Comparison of ENCODE assay signal across 10 cellular contexts in genomic region chr20:41173791-41174341, GRCh38. TPM values are rescaled to one million over a fixed set of nuclear protein-coding genes. Genes with fewer than 3 reads are reported as not detected.
DNase-seq lines count a peak whose midpoint lies in the region; ATAC-seq, FAIRE-seq and TF ChIP-seq lines count a peak whose summit lies in the region.
"Had no signal": no experiment of that assay in that cellular context is flagged by ENCODE, and none has a peak within 500 bp of the region (broad histone marks: within the 10 kb centered on the region; RNA-seq: fewer than 3 reads in every experiment).

No MANE protein-coding gene starts in this region.

- no peak overlapping the region for H3K9ac ChIP-seq in kidney (ENCODE audit: low read length in 2 of 2)

- H3K36me3 Mint-ChIP-seq in activated T-cell treated with anti-CD3 and anti-CD28 coated beads, Interleukin-2, amount 50 U/mL, for 4 hours (ENCODE audit: insufficient read depth): peaks cover 33% of the 10 kb centered on the region

- no peak for TF ChIP-seq CTCF in kidney (IDR thresholded peaks at IDR 0.05; ENCODE audit: borderline replicate concordance, extremely low read depth, insufficient read depth)

- peaks cover 12% of the 10 kb centered on the region for H3K4me1 Mint-ChIP-seq in activated T-cell treated with anti-CD3 and anti-CD28 coated beads, Interleukin-2, amount 50 U/mL, for 4 hours (ENCODE audit: low read depth)

- H3K36me3 ChIP-seq in kidney (ENCODE audit: control insufficient read depth in 1 of 2, insufficient read depth in 2 of 2, low read length in 2 of 2): peaks cover 28 to 30% of the 10 kb centered on the region in 2 donors

- H3K27ac ChIP-seq in kidney (ENCODE audit: low read depth in 2 of 2, low read length in 2 of 2): no peak overlapping the region
- H3K27ac ChIP-seq: 22Rv1 had no signal

- H3K9me3 Mint-ChIP-seq in activated T-cell treated with anti-CD3 and anti-CD28 coated beads, Interleukin-2, amount 50 U/mL, for 4 hours: no peaks in the 10 kb centered on the region

- ATAC-seq in activated CD4-positive, CD25-positive, alpha-beta regulatory T cell treated with anti-CD3 and anti-CD28 coated beads, Interleukin-2, amount 50 U/mL, for 24 hours: no peak
- ATAC-seq in activated T-cell treated with anti-CD3 and anti-CD28 coated beads, Interleukin-2, amount 50 U/mL, for 4 hours: no peak
- ATAC-seq in GM19395 (IDR thresholded peaks at IDR 0.05; ENCODE audit: unreplicated experiment): no peak

- H3K4me3 Mint-ChIP-seq in activated T-cell treated with anti-CD3 and anti-CD28 coated beads, Interleukin-2, amount 50 U/mL, for 4 hours: no peak overlapping the region

- H3K4me1 ChIP-seq in kidney (ENCODE audit: control insufficient read depth in 1 of 2, insufficient read depth in 1 of 2, low read depth in 1 of 2, low read length in 2 of 2): peaks cover 0 to 12% of the 10 kb centered on the region in 2 donors

- intact Hi-C loops in kidney (cut with DNase I): loop anchor here (5.0 to 10.0 kb wide), 2 partner anchors 61 to 163 kb away; no protein-coding TSS in a partner anchor

- no peaks in the 10 kb centered on the region for H3K27me3 Mint-ChIP-seq in activated T-cell treated with anti-CD3 and anti-CD28 coated beads, Interleukin-2, amount 50 U/mL, for 4 hours (ENCODE audit: low read depth)

- DNase-seq in activated CD4-positive, CD25-positive, alpha-beta regulatory T cell treated with anti-CD3 and anti-CD28 coated beads, Interleukin-2, amount 50 U/mL, for 72 hours: peak; percentile 20
- DNase-seq in activated T-cell treated with anti-CD3 and anti-CD28 coated beads, Interleukin-2, amount 50 U/mL, for 4 hours: peak; percentile 1
- DNase-seq in kidney: peak; percentile 76
- peak; percentile 16 for DNase-seq in stimulated activated CD8-positive, alpha-beta memory T cell treated with anti-CD3 and anti-CD28 coated beads, Interleukin-4, amount 100 ng/mL, for 48 hours
- no peak for DNase-seq in NCI-H345 treated with DMSO at 0.1 percent for 48 hours (lab: John Stamatoyannopoulos, UW; ENCODE audit: unreplicated experiment)
- no peak for DNase-seq in T-helper 2 cell

- H3K9me3 ChIP-seq in kidney (ENCODE audit: control insufficient read depth in 1 of 2, low read length in 2 of 2): no peaks in the 10 kb centered on the region

- no peak for FAIRE-seq in kidney (lab: Jason Lieb, UNC)
- FAIRE-seq: RCC 7860 had no signal

- H3K4me3 ChIP-seq in kidney (ENCODE audit: low read length in 2 of 2): no peak overlapping the region

RNA-seq across cellular contexts. Expression of gene PLCG1, which starts 36.5 kb away (rescaled TPM):
- 100 to 1,000 TPM in 1 of 3 donors, 10 to 100 TPM in 2; 89.1 to 104 (median 91.3) TPM for total RNA-seq in activated T-cell treated with anti-CD3 and anti-CD28 coated beads, Interleukin-2, amount 50 U/mL, for 4 hours
- total RNA-seq in kidney: 117 TPM
- 12.5 TPM for polyA plus RNA-seq in kidney (ENCODE audit: insufficient read depth, low read depth, low replicate concordance)

Comparison
In these comparisons a context has a peak if more than half of its experiments do, and no peak if none do; other contexts are left out.
1. DNase-seq: peak in activated CD4-positive, CD25-positive, alpha-beta regulatory T cell treated with anti-CD3 and anti-CD28 coated beads, Interleukin-2, amount 50 U/mL, for 72 hours (single experiment), activated T-cell treated with anti-CD3 and anti-CD28 coated beads, Interleukin-2, amount 50 U/mL, for 4 hours (single experiment), kidney (single experiment) and stimulated activated CD8-positive, alpha-beta memory T cell treated with anti-CD3 and anti-CD28 coated beads, Interleukin-4, amount 100 ng/mL, for 48 hours (single experiment); none in NCI-H345 treated with DMSO at 0.1 percent for 48 hours (single experiment) and T-helper 2 cell (0 of 5).